In genomic region chr22:44822479-44822878, GRCh38 we compare ENCODE assay signal across 29 cellular contexts.
"Had no signal": no experiment of that assay in that cellular context is flagged by ENCODE, and none has a peak within 500 bp of the region (broad histone marks: within the 10 kb centered on the region; RNA-seq: fewer than 3 reads in every experiment).

No MANE protein-coding gene starts in this region.

- H3K4me3 ChIP-seq: breast epithelium, esophagus muscularis mucosa, heart left ventricle, left lung, lower lobe of right lung, right atrium auricular region, thoracic aorta, uterus had no signal

- H2AFZ ChIP-seq: parathyroid adenoma had no signal

- H3K4me1 ChIP-seq: breast epithelium, foreskin keratinocyte, heart left ventricle, left lung, lower lobe of right lung, parathyroid adenoma, uterus had no signal

- FAIRE-seq: TTC549 had no signal

- H3K9ac ChIP-seq: parathyroid adenoma had no signal

- H3K9me3 ChIP-seq: breast epithelium, esophagus muscularis mucosa, heart left ventricle, left lung, lower lobe of right lung, right atrium auricular region, thoracic aorta, uterus had no signal

- H3K27ac ChIP-seq: breast epithelium, esophagus muscularis mucosa, foreskin keratinocyte, heart left ventricle, left lung, lower lobe of right lung, parathyroid adenoma, right atrium auricular region, thoracic aorta, uterus, VCaP had no signal

- H3K79me2 ChIP-seq: parathyroid adenoma had no signal

- ATAC-seq: foreskin keratinocyte; heart left ventricle; left lung; lower lobe of right lung; stimulated activated naive CD8-positive, alpha-beta T cell treated with anti-CD3 and anti-CD28 coated beads, Interleukin-15, Interleukin-2, amounts not matched to agents 100 U/mL and 50 U/mL, for 24 hours had no signal

- DNase-seq: activated CD4-positive, alpha-beta T cell treated with anti-CD3 and anti-CD28 coated beads for 4 hours; activated CD4-positive, alpha-beta T cell treated with anti-CD3 and anti-CD28 coated beads, Interleukin-2, amount 50 U/mL, for 4 hours; activated effector memory CD4-positive, alpha-beta T cell treated with Interleukin-2 at 50 U/mL for 16 hours; activated naive CD4-positive, alpha-beta T cell treated with Interleukin-2 at 50 U/mL for 16 hours; activated naive CD8-positive, alpha-beta T cell treated with anti-CD3 and anti-CD28 coated beads, Interleukin-2, amount 10 ng/mL, durations not matched to agents 7 days and 5 days; activated T-cell treated with anti-CD3 and anti-CD28 coated beads for 4 hours; amygdala; central memory CD4-positive, alpha-beta T cell; foreskin keratinocyte; heart left ventricle; hypothalamus; immature natural killer cell; kidney glomerular epithelial cell; lower lobe of right lung; nucleus accumbens; stimulated activated CD4-positive, alpha-beta T cell treated with anti-CD3 and anti-CD28 coated beads, Interleukin-12 subunit alpha, Interleukin-12 subunit beta, amount 100 ng/mL, for 4 hours; stimulated activated CD4-positive, alpha-beta T cell treated with anti-CD3 and anti-CD28 coated beads, Interleukin-4, amount 100 ng/mL, for 1 hour; stimulated activated naive CD8-positive, alpha-beta T cell treated with anti-CD3 and anti-CD28 coated beads, Interleukin-15, Interleukin-2, amounts not matched to agents 100 U/mL and 50 U/mL, for 24 hours; T-helper 9 cell; trophoblast cell; uterus had no signal

- H3K27me3 ChIP-seq: breast epithelium, foreskin keratinocyte, right atrium auricular region, uterus had no signal

- H3K36me3 ChIP-seq: breast epithelium, esophagus muscularis mucosa, heart left ventricle, left lung, lower lobe of right lung, right atrium auricular region, thoracic aorta, uterus had no signal
